In genomic region chr16:31073073-31073822, GRCh38 we compare ENCODE assay signal across 8 cellular contexts. TPM values are rescaled to one million over a fixed set of nuclear protein-coding genes. Genes with fewer than 3 reads are reported as not detected.
DNase-seq lines count a peak whose midpoint lies in the region; ATAC-seq and TF ChIP-seq lines count a peak whose summit lies in the region.

No MANE protein-coding gene starts in this region.

- ATAC-seq in DND-41 (ENCODE audit: insufficient read depth, low read depth) (peak; percentile 65), GM21737 (IDR thresholded peaks at IDR 0.05; ENCODE audit: unreplicated experiment) (peak; percentile 45), natural killer cell (peak; percentile 49 to 76 (median 58))
- peak; percentile 69 for ATAC-seq in activated T-helper 17 cell treated with anti-CD3 and anti-CD28 coated beads, Interleukin-2, amount 50 U/mL, for 72 hours (replicated peaks)
- peak; percentile 71 to 74 for ATAC-seq in stimulated activated naive B cell treated with anti-CD40 and anti-IgM and Interleukin-4, amounts not matched to agents 10 μg/mL and 1 μg/mL and 100 μg/mL, for 72 hours (replicated peaks)

- H3K4me1 ChIP-seq in DND-41 (ENCODE audit: insufficient read depth, low read length), result peaks cover 25% of the 10 kb centered on the region

- peak overlapping the region; percentile 85 for H2AFZ ChIP-seq in DND-41 (ENCODE audit: low read depth, low read length)

- peak overlapping the region; percentile 70 for H3K9ac ChIP-seq in DND-41 (ENCODE audit: low read depth, low read length)

- no peaks in the 10 kb centered on the region for H3K27me3 ChIP-seq in DND-41 (ENCODE audit: insufficient read depth, low read length, poor library complexity)

- TF ChIP-seq CTCF in DND-41 (IDR thresholded peaks at IDR 0.05; ENCODE audit: borderline replicate concordance, extremely low read depth, low read length, poor library complexity, severe bottlenecking) (no peak), fibroblast of mammary gland (conservative IDR thresholded peaks at IDR 0.05; ENCODE audit: control insufficient read depth, insufficient read depth, low read depth, low read length) (no peak), natural killer cell (IDR thresholded peaks at IDR 0.05) (no peak)

- H3K79me2 ChIP-seq in DND-41 (ENCODE audit: insufficient read depth, low read length), result peaks cover 87% of the 10 kb centered on the region

- no peaks in the 10 kb centered on the region for H3K9me3 ChIP-seq in DND-41 (ENCODE audit: insufficient read depth, low read length, severe bottlenecking)

- DNase-seq in DND-41, result peak; percentile 91
- DNase-seq in KG1 (lab: John Stamatoyannopoulos, UW), result peak; percentile 83
- peak; percentile 86 for DNase-seq in RPMI7951 (ENCODE audit: low read depth)
- DNase-seq in fibroblast of mammary gland (ENCODE audit: low read depth), result peak; percentile 87
- DNase-seq in natural killer cell, result peak; percentile 88
- DNase-seq in stimulated activated naive B cell treated with anti-CD40 and anti-IgM and Interleukin-4, amounts not matched to agents 10 μg/mL and 1 μg/mL and 100 μg/mL, for 72 hours, result peak; percentile 82

- peak overlapping the region; percentile 59 to 90 for H3K4me3 ChIP-seq in DND-41 (ENCODE audit: low read depth in 1 of 2, low read length in 2 of 2)
- H3K4me3 ChIP-seq in fibroblast of mammary gland (ENCODE audit: control insufficient read depth, low read depth, low read length), result peak overlapping the region; percentile 98

- H3K4me2 ChIP-seq in DND-41 (ENCODE audit: insufficient read depth, low read length), result peak overlapping the region; percentile 81

- peaks cover 47% of the 10 kb centered on the region for H3K36me3 Mint-ChIP-seq in activated T-helper 17 cell treated with anti-CD3 and anti-CD28 coated beads, Interleukin-2, amount 50 U/mL, for 72 hours (ENCODE audit: low read depth)
- H3K36me3 Mint-ChIP-seq in natural killer cell, result peaks cover 6% of the 10 kb centered on the region
- H3K36me3 Mint-ChIP-seq in stimulated activated naive B cell treated with anti-CD40 and anti-IgM and Interleukin-4, amounts not matched to agents 10 μg/mL and 1 μg/mL and 100 μg/mL, for 72 hours, result peaks cover 14 to 28% of the 10 kb centered on the region in 2 donors

- H3K27ac ChIP-seq in DND-41 (ENCODE audit: low read length), result peak overlapping the region; percentile 87

- intact Hi-C loops in natural killer cell (cut with micrococcal nuclease), result loop anchor here (1.0 kb wide), 1 partner anchor 40 kb away; the partner anchor contains the start of gene STX4

- H3K9me3 Mint-ChIP-seq in activated T-helper 17 cell treated with anti-CD3 and anti-CD28 coated beads, Interleukin-2, amount 50 U/mL, for 72 hours, result no peaks in the 10 kb centered on the region
- no peaks in the 10 kb centered on the region for H3K9me3 Mint-ChIP-seq in natural killer cell
- no peaks in the 10 kb centered on the region for H3K9me3 Mint-ChIP-seq in stimulated activated naive B cell treated with anti-CD40 and anti-IgM and Interleukin-4, amounts not matched to agents 10 μg/mL and 1 μg/mL and 100 μg/mL, for 72 hours

- H3K36me3 ChIP-seq in DND-41 (ENCODE audit: insufficient read depth, low read length), result peaks cover 28% of the 10 kb centered on the region

- H3K4me1 Mint-ChIP-seq in activated T-helper 17 cell treated with anti-CD3 and anti-CD28 coated beads, Interleukin-2, amount 50 U/mL, for 72 hours, result peaks cover 25% of the 10 kb centered on the region
- peaks cover 44 to 48% of the 10 kb centered on the region in 2 donors for H3K4me1 Mint-ChIP-seq in natural killer cell
- peaks cover 30 to 46% of the 10 kb centered on the region in 2 donors for H3K4me1 Mint-ChIP-seq in stimulated activated naive B cell treated with anti-CD40 and anti-IgM and Interleukin-4, amounts not matched to agents 10 μg/mL and 1 μg/mL and 100 μg/mL, for 72 hours

- peak overlapping the region; percentile 95 for H3K27ac Mint-ChIP-seq in activated T-helper 17 cell treated with anti-CD3 and anti-CD28 coated beads, Interleukin-2, amount 50 U/mL, for 72 hours
- peak overlapping the region; percentile 95 to 97 for H3K27ac Mint-ChIP-seq in natural killer cell
- H3K27ac Mint-ChIP-seq in stimulated activated naive B cell treated with anti-CD40 and anti-IgM and Interleukin-4, amounts not matched to agents 10 μg/mL and 1 μg/mL and 100 μg/mL, for 72 hours, result peak overlapping the region; percentile 98

- peaks cover 29% of the 10 kb centered on the region for H4K20me1 ChIP-seq in DND-41 (ENCODE audit: insufficient read depth, low read length)

- H3K4me3 Mint-ChIP-seq in activated T-helper 17 cell treated with anti-CD3 and anti-CD28 coated beads, Interleukin-2, amount 50 U/mL, for 72 hours, result peak overlapping the region; percentile 93
- peak overlapping the region; percentile 97 for H3K4me3 Mint-ChIP-seq in natural killer cell
- H3K4me3 Mint-ChIP-seq in stimulated activated naive B cell treated with anti-CD40 and anti-IgM and Interleukin-4, amounts not matched to agents 10 μg/mL and 1 μg/mL and 100 μg/mL, for 72 hours, result peak overlapping the region; percentile 91 to 98

- H3K27me3 Mint-ChIP-seq in activated T-helper 17 cell treated with anti-CD3 and anti-CD28 coated beads, Interleukin-2, amount 50 U/mL, for 72 hours, result no peaks in the 10 kb centered on the region
- no peaks in the 10 kb centered on the region for H3K27me3 Mint-ChIP-seq in natural killer cell (ENCODE audit: low read depth in 2 of 2)
- H3K27me3 Mint-ChIP-seq in stimulated activated naive B cell treated with anti-CD40 and anti-IgM and Interleukin-4, amounts not matched to agents 10 μg/mL and 1 μg/mL and 100 μg/mL, for 72 hours, result no peaks in the 10 kb centered on the region

RNA-seq across cellular contexts. Expression of gene ZNF668, which starts 0.8 kb away (rescaled TPM):
- 3.6 and 6.2 TPM in 2 replicates for total RNA-seq in RPMI7951 (2014; rRNA removed; shearing (Covaris generic))
- 10 to 100 TPM; 15.1 to 19.4 TPM for total RNA-seq in activated T-helper 17 cell treated with anti-CD3 and anti-CD28 coated beads, Interleukin-2, amount 50 U/mL, for 72 hours
- 10 to 100 TPM; 11.0 to 27.4 (median 22.6) TPM for total RNA-seq in natural killer cell

RNA-seq across cellular contexts. Expression of gene ZNF646, which starts 1.0 kb away (rescaled TPM):
- total RNA-seq in RPMI7951 (2014; rRNA removed; shearing (Covaris generic)), result 4.3 and 6.7 TPM in 2 replicates
- 10 to 100 TPM; 19.6 to 29.7 TPM for total RNA-seq in activated T-helper 17 cell treated with anti-CD3 and anti-CD28 coated beads, Interleukin-2, amount 50 U/mL, for 72 hours
- total RNA-seq in natural killer cell, result 10 to 100 TPM; 22.0 to 31.1 (median 30.1) TPM

RNA-seq across cellular contexts. Expression of gene PRSS53, which starts 15.5 kb away (rescaled TPM):
- total RNA-seq in RPMI7951 (2014; rRNA removed; shearing (Covaris generic)), result 0.60 and 1.3 TPM in 2 replicates
- 10 to 100 TPM in 1 of 2 donors, 1 to 10 TPM in 1; 4.5 to 17.3 TPM for total RNA-seq in activated T-helper 17 cell treated with anti-CD3 and anti-CD28 coated beads, Interleukin-2, amount 50 U/mL, for 72 hours
- 1 to 10 TPM; 4.3 to 7.4 (median 5.1) TPM for total RNA-seq in natural killer cell

RNA-seq across cellular contexts. Expression of gene VKORC1, which starts 21.3 kb away (rescaled TPM):
- 212 and 281 TPM in 2 replicates for total RNA-seq in RPMI7951 (2014; rRNA removed; shearing (Covaris generic))
- 100 to 1,000 TPM in 1 of 2 donors, 10 to 100 TPM in 1; 75.3 to 107 TPM for total RNA-seq in activated T-helper 17 cell treated with anti-CD3 and anti-CD28 coated beads, Interleukin-2, amount 50 U/mL, for 72 hours
- 10 to 100 TPM; 35.9 to 42.1 (median 41.8) TPM for total RNA-seq in natural killer cell

RNA-seq across cellular contexts. Expression of gene BCKDK, which starts 34.9 kb away (rescaled TPM):
- total RNA-seq in RPMI7951 (2014; rRNA removed; shearing (Covaris generic)), result 33.9 and 42.7 TPM in 2 replicates
- total RNA-seq in activated T-helper 17 cell treated with anti-CD3 and anti-CD28 coated beads, Interleukin-2, amount 50 U/mL, for 72 hours, result 10 to 100 TPM; 48.6 to 98.3 TPM
- 10 to 100 TPM in 2 of 3 donors, 1 to 10 TPM in 1; 9.9 to 16.3 (median 12.1) TPM for total RNA-seq in natural killer cell

Comparison
In these comparisons a context has a peak if more than half of its experiments do, and no peak if none do; other contexts are left out.
1. Peak in every context shown above with its lines: DNase-seq, ATAC-seq, H3K4me3 ChIP-seq and H3K27ac ChIP-seq.